Comparison of ENCODE assay signal across 8 cellular contexts in the genomic region with DNA sequence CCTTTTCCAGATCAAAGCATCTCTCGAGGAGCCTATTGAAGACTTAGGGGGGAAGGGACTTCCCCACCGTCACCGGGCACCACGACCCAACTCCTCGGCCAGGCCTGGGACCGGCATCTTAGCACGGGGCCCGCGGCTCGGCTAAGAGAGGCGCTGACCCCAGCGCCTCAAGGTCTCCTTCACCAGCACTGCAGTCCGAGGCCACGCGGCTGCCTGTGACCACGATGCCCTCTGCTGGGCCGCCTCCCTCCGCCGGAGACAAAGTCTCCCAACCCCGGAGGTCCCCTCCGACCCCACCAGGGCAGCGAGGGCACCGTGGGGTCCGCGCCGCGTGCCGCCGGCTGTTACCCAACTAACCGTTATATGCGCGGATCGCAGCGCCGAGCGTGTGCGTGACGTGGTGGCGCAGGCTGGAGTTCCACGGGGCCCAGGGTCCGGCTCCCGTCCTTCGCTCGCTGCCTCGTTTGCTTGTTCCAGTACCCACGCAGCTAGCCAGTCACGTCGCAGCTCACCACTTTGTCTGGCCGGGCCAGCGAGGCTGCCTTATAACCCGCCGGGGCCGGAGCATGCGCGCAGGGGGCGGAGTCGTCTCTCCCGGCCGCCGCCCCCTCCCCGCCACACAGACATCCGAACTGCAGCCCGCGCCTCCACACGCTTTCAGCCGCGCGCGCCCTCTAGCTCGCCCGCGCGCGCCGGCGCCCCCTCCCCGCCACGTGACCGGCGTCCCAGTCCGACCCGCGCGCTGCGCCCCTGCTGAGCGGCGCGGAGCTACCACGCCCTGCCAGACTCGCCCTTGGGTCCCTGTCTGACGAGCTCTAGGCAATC. TPM values are rescaled to one million over a fixed set of nuclear protein-coding genes. Genes with fewer than 3 reads are reported as not detected.
DNase-seq lines count a peak whose midpoint lies in the region; TF ChIP-seq lines count a peak whose summit lies in the region.

A gene with protein sequence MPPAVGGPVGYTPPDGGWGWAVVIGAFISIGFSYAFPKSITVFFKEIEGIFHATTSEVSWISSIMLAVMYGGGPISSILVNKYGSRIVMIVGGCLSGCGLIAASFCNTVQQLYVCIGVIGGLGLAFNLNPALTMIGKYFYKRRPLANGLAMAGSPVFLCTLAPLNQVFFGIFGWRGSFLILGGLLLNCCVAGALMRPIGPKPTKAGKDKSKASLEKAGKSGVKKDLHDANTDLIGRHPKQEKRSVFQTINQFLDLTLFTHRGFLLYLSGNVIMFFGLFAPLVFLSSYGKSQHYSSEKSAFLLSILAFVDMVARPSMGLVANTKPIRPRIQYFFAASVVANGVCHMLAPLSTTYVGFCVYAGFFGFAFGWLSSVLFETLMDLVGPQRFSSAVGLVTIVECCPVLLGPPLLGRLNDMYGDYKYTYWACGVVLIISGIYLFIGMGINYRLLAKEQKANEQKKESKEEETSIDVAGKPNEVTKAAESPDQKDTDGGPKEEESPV (minus strand): TSS at position 519 of the 825 bp plus-strand sequence. CDS start 26,888 bp downstream, outside the sequence.

- H3K27me3 Mint-ChIP-seq in neural crest cell (ENCODE audit: low read depth) = no peaks in the 10 kb centered on the region

- H3K36me3 ChIP-seq in MG63 (peaks cover 61% of the 10 kb centered on the region), stomach (peaks cover 0 to 5% (median 0%) of the 10 kb centered on the region in 4 donors)

- H3K9me3 Mint-ChIP-seq in neural crest cell = no peaks in the 10 kb centered on the region

- peak within 1 kb of the TSS; percentile 96 for H3K4me3 ChIP-seq in MG63
- H3K4me3 ChIP-seq in stomach = peak within 1 kb of the TSS; percentile 75 to 83 (median 80)

- peak within 1 kb of the TSS; percentile 64 to 94 (median 88) for H3K27ac ChIP-seq in stomach

- no peak for TF ChIP-seq EP300 in stomach (IDR thresholded peaks at IDR 0.05)

- peak within 1 kb of the TSS; percentile 99 for H3K4me3 Mint-ChIP-seq in neural crest cell

- peaks cover 0 to 77% (median 40%) of the 10 kb centered on the region in 4 donors for H3K4me1 ChIP-seq in stomach

- peak in 2 of 4 donors; percentile 18 to 29 for TF ChIP-seq POLR2A in stomach (IDR thresholded peaks at IDR 0.05)

- WGBS in stomach, 5 donors = 0 to 1% (median 1%) methylated on average over 15 to 91 of the region's 91 CpGs

- TF ChIP-seq CTCF in neural crest cell (conservative IDR thresholded peaks at IDR 0.05) (peak; percentile 44), stomach (IDR thresholded peaks at IDR 0.05) (peak in 3 of 7 experiments; percentile 3 to 35 (median 24))

- H3K9me3 ChIP-seq in MG63 (no peaks in the 10 kb centered on the region), stomach (no peaks in the 10 kb centered on the region)

- peaks cover 73% of the 10 kb centered on the region for H3K4me1 Mint-ChIP-seq in neural crest cell

- H3K27me3 ChIP-seq in MG63 = no peaks in the 10 kb centered on the region
- no peaks in the 10 kb centered on the region for H3K27me3 ChIP-seq in stomach

- DNase-seq in GF-D8 (lab: John Stamatoyannopoulos, UW) = peak; percentile 84
- peak; percentile 94 for DNase-seq in HCEC 1CT
- peak; percentile 97 for DNase-seq in MG63
- DNase-seq in SHP77 (lab: John Stamatoyannopoulos, UW) = peak; percentile 83 to 84
- peak; percentile 83 for DNase-seq in activated effector memory CD4-positive, alpha-beta T cell treated with Interleukin-2 at 50 U/mL for 16 hours
- DNase-seq in fibroblast of the conjunctiva (ENCODE audit: low read depth) = peak; percentile 85
- DNase-seq in neural crest cell (ENCODE audit: low read depth, low spot score) = peak; percentile 90
- DNase-seq in stomach = peak; percentile 88

- intact Hi-C loops in stomach (cut with DNase I; ENCODE audit: low total_unique reads) = loop anchor here (10.0 kb wide), 1 partner anchor 71 kb away; no protein-coding TSS in a partner anchor

- H3K36me3 Mint-ChIP-seq in neural crest cell (ENCODE audit: low read depth) = peaks cover 7% of the 10 kb centered on the region

- H3K27ac Mint-ChIP-seq in neural crest cell (ENCODE audit: unreplicated experiment) = peak within 1 kb of the TSS; percentile 98

RNA-seq across cellular contexts. Expression of the gene that starts here (rescaled TPM):
- total RNA-seq in MG63 (2014; rRNA removed; shearing (Covaris generic); ENCODE audit: low replicate concordance) = 104 and 107 TPM in 2 replicates
- total RNA-seq in neural crest cell (113 and 130 TPM in 2 replicates), stomach (100 to 1,000 TPM in 1 of 5 donors, 10 to 100 TPM in 4; 12.5 to 127 (median 32.6) TPM)
- 1 to 10 TPM; 4.9 to 10.0 (median 7.8) TPM for polyA plus RNA-seq in stomach

Comparison
In these comparisons a context has a peak if more than half of its experiments do, and no peak if none do; other contexts are left out.
1. Peak in every context shown above with its lines: DNase-seq, H3K4me3 ChIP-seq and H3K27ac ChIP-seq.